22 cellular contexts compared by ENCODE assay signal in genomic region chr15:78775472-78775871, GRCh38. TPM values are rescaled to one million over a fixed set of nuclear protein-coding genes. Genes with fewer than 3 reads are reported as not detected.
DNase-seq lines count a peak whose midpoint lies in the region; ATAC-seq, FAIRE-seq and TF ChIP-seq lines count a peak whose summit lies in the region.
"Had no signal": no experiment of that assay in that cellular context is flagged by ENCODE, and none has a peak within 500 bp of the region (broad histone marks: within the 10 kb centered on the region; RNA-seq: fewer than 3 reads in every experiment).

No MANE protein-coding gene starts in this region.

- no peaks in the 10 kb centered on the region for H3K9me2 ChIP-seq in hepatocyte (replicated peaks; ENCODE audit: insufficient read depth)

- H3K4me3 ChIP-seq in left ventricle myocardium inferior (no peak overlapping the region), heart right ventricle (no peak overlapping the region), kidney (ENCODE audit: low read length in 2 of 2) (no peak overlapping the region), hepatocyte (no peak overlapping the region)
- H3K4me3 ChIP-seq: A549; BLaER1 treated with 17β-estradiol and CSF1 and Interleukin-3, amounts not matched to agents 10 nM and 100 nM had no signal

- H2AFZ ChIP-seq in hepatocyte, result no peak overlapping the region

- no peaks in the 10 kb centered on the region for H4K20me1 ChIP-seq in hepatocyte (ENCODE audit: insufficient read depth, poor library complexity, severe bottlenecking)
- H4K20me1 ChIP-seq: BLaER1 treated with 17β-estradiol and CSF1 and Interleukin-3, amounts not matched to agents 10 nM and 100 nM had no signal

- H3K9ac ChIP-seq in kidney (ENCODE audit: low read length in 2 of 2), result no peak overlapping the region
- H3K9ac ChIP-seq: BLaER1 treated with 17β-estradiol and CSF1 and Interleukin-3, amounts not matched to agents 10 nM and 100 nM had no signal

- no peak overlapping the region for H3K4me2 ChIP-seq in hepatocyte
- H3K4me2 ChIP-seq: A549; BLaER1 treated with 17β-estradiol and CSF1 and Interleukin-3, amounts not matched to agents 10 nM and 100 nM had no signal

- ATAC-seq in Right ventricle myocardium inferior (no peak), left ventricle myocardium superior (no peak), heart right ventricle (no peak), HG02678 (IDR thresholded peaks at IDR 0.05; ENCODE audit: unreplicated experiment) (no peak)
- ATAC-seq: CD8-positive, alpha-beta T cell had no signal

- H3K4me1 ChIP-seq in left ventricle myocardium inferior (peaks cover 37% of the 10 kb centered on the region), heart right ventricle (peaks cover 7 to 30% (median 22%) of the 10 kb centered on the region in 9 donors), kidney (ENCODE audit: control insufficient read depth in 1 of 2, insufficient read depth in 1 of 2, low read depth in 1 of 2, low read length in 2 of 2) (peaks cover 0 to 2% of the 10 kb centered on the region in 2 donors), hepatocyte (ENCODE audit: insufficient read depth) (no peaks in the 10 kb centered on the region)
- H3K4me1 ChIP-seq: A549, Caco-2 had no signal

- intact Hi-C loops in Right ventricle myocardium inferior (cut with DNase I) (loop anchor here (10.0 kb wide), 1 partner anchor 801 kb away; no protein-coding TSS in a partner anchor), left ventricle myocardium inferior (cut with micrococcal nuclease) (no loop called here), left ventricle myocardium superior (cut with micrococcal nuclease) (no loop called here), heart right ventricle (cut with DNase I) (loop anchor here in 4 of 10 donors (10.0 kb wide), 2 partner anchors 99 to 801 kb away; partner anchors contain the start of gene MORF4L1 (in 1 of the 4)), kidney (cut with DNase I) (no loop called here)

- H3K79me2 ChIP-seq in hepatocyte, result no peaks in the 10 kb centered on the region

- DNase-seq in Right ventricle myocardium inferior (ENCODE audit: missing footprints), result peak; percentile 7
- no peak for DNase-seq in left ventricle myocardium inferior
- DNase-seq in left ventricle myocardium superior, result peak; percentile 5
- DNase-seq in heart right ventricle, result no peak
- DNase-seq in kidney, result peak; percentile 51
- DNase-seq in hepatocyte (ENCODE audit: low spot score), result no peak
- DNase-seq: AML-193; Caco-2; Calu3; CD4-positive, alpha-beta T cell; CD8-positive, alpha-beta T cell; DMS79 treated with DMSO at 0.1 percent for 48 hours; GF-D8 had no signal

- H3K27me3 ChIP-seq in left ventricle myocardium inferior (ENCODE audit: low read depth), result no peaks in the 10 kb centered on the region
- H3K27me3 ChIP-seq in heart right ventricle, result no peaks in the 10 kb centered on the region
- no peaks in the 10 kb centered on the region for H3K27me3 ChIP-seq in hepatocyte
- H3K27me3 ChIP-seq: BLaER1 treated with 17β-estradiol and CSF1 and Interleukin-3, amounts not matched to agents 10 nM and 100 nM had no signal

- 81% methylated on average over 8 of the region's 8 CpGs for WGBS in heart right ventricle, 2 donors
- WGBS in hepatocyte (ENCODE audit: low lambda C conversion rate, missing lambda C conversion rate), result 92% methylated on average over 5 of the region's 8 CpGs

- TF ChIP-seq CTCF in left ventricle myocardium inferior (IDR thresholded peaks at IDR 0.05; ENCODE audit: borderline replicate concordance) (no peak), heart right ventricle (IDR thresholded peaks at IDR 0.05) (no peak), kidney (IDR thresholded peaks at IDR 0.05; ENCODE audit: borderline replicate concordance, extremely low read depth, insufficient read depth) (no peak), hepatocyte (IDR thresholded peaks at IDR 0.05; ENCODE audit: poor library complexity) (no peak)

- H3K36me3 ChIP-seq in left ventricle myocardium inferior (peaks cover 13% of the 10 kb centered on the region), heart right ventricle (peaks cover 0 to 8% (median 0%) of the 10 kb centered on the region in 9 donors), kidney (ENCODE audit: control insufficient read depth in 1 of 2, insufficient read depth in 2 of 2, low read length in 2 of 2) (no peaks in the 10 kb centered on the region), hepatocyte (replicated peaks; ENCODE audit: insufficient read depth, low read depth) (no peaks in the 10 kb centered on the region)

- FAIRE-seq in kidney (lab: Jason Lieb, UNC), result no peak
- FAIRE-seq: A549, D721Med, G401.6, GM12891, GM19239 had no signal

- H3K27ac ChIP-seq in left ventricle myocardium inferior (replicated peaks) (no peak overlapping the region), heart right ventricle (no peak overlapping the region), kidney (ENCODE audit: low read depth in 2 of 2, low read length in 2 of 2) (no peak overlapping the region), hepatocyte (no peak overlapping the region)
- H3K27ac ChIP-seq: 22Rv1; A549; BLaER1 treated with 17β-estradiol and CSF1 and Interleukin-3, amounts not matched to agents 10 nM and 100 nM; C4-2B had no signal

- H3K9me3 ChIP-seq in left ventricle myocardium inferior (replicated peaks), result no peaks in the 10 kb centered on the region
- H3K9me3 ChIP-seq in heart right ventricle, result no peaks in the 10 kb centered on the region
- no peaks in the 10 kb centered on the region for H3K9me3 ChIP-seq in kidney (ENCODE audit: control insufficient read depth in 1 of 2, low read length in 2 of 2)
- no peaks in the 10 kb centered on the region for H3K9me3 ChIP-seq in hepatocyte (ENCODE audit: low read depth)
- H3K9me3 ChIP-seq: A549; BLaER1 treated with 17β-estradiol and CSF1 and Interleukin-3, amounts not matched to agents 10 nM and 100 nM; Caco-2 had no signal

RNA-seq across cellular contexts. Expression of gene ADAMTS7, which starts 35.8 kb away (rescaled TPM):
- 32.1 TPM for total RNA-seq in Right ventricle myocardium inferior
- total RNA-seq in left ventricle myocardium inferior, result 24.2 TPM
- total RNA-seq in left ventricle myocardium superior, result 37.9 TPM
- 10 to 100 TPM in 9 of 10 donors, 1 to 10 TPM in 1; 8.8 to 41.2 (median 17.9) TPM for total RNA-seq in heart right ventricle
- polyA plus RNA-seq in heart right ventricle, result 10 to 100 TPM in 1 of 2 donors, 1 to 10 TPM in 1; 3.5 to 47.0 TPM
- total RNA-seq in kidney, result 3.1 TPM
- polyA plus RNA-seq in kidney (ENCODE audit: insufficient read depth, low read depth, low replicate concordance), result 0.82 TPM
- total RNA-seq in hepatocyte, result 9.9 and 14.7 TPM in 2 replicates
- 12.1 and 13.4 TPM in 2 replicates for polyA plus RNA-seq in hepatocyte
- total RNA-seq: CD8-positive, alpha-beta T cell had no signal

Comparison
In these comparisons a context has a peak if more than half of its experiments do, and no peak if none do; other contexts are left out.
1. DNase-seq: peak in Right ventricle myocardium inferior (single experiment), left ventricle myocardium superior (single experiment) and kidney (single experiment); none in left ventricle myocardium inferior (single experiment), heart right ventricle (0 of 2) and hepatocyte (single experiment).